ENCODE assay signal across 8 cellular contexts in the genomic region with DNA sequence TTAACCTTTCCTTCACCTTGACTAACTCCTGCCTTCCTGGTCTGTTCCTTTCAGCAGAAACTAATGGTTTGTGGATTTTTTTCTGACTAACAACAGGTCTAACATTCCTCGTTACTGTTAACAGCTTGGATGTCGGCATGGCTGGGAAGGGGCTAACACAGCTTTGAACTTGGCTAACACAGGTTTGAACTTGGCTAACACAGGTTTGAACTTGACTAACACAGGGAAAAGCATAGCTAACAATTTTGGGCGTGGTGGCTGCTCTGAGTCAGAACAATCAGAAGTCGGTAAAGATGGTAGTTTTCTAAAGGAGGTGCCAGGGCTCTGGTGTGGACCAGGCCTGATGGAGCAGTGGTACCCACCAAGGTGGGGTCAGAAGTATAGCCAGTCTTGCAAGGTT. TPM values are rescaled to one million over a fixed set of nuclear protein-coding genes. Genes with fewer than 3 reads are reported as not detected.
A peak's percentile ranks its signal among the peaks of the same experiment; 100 is the strongest.
DNase-seq lines count a peak whose midpoint lies in the region; ATAC-seq, FAIRE-seq and TF ChIP-seq lines count a peak whose summit lies in the region.

No MANE protein-coding gene starts in this region.

- H3K4me1 ChIP-seq in iPS-20b (ENCODE audit: insufficient read depth, low read length): peaks cover 17% of the 10 kb centered on the region

- peak in 1 of 2 donors; percentile 20 for ATAC-seq in activated naive CD4-positive, alpha-beta T cell treated with anti-CD3 and anti-CD28 coated beads, Interleukin-2, amount 50 U/mL, for 72 hours
- ATAC-seq in GM19328 (IDR thresholded peaks at IDR 0.05; ENCODE audit: unreplicated experiment): no peak

- no peaks in the 10 kb centered on the region for H3K9me3 ChIP-seq in iPS-20b (ENCODE audit: insufficient read depth, low read depth, low read length)

- no peak for FAIRE-seq in urothelium cell line (lab: Jason Lieb, UNC)

- no peaks in the 10 kb centered on the region for H3K27me3 ChIP-seq in iPS-20b (ENCODE audit: insufficient read depth, low read length)

- H3K9ac ChIP-seq in iPS-20b (ENCODE audit: low read depth, low read length): peak overlapping the region; percentile 91

- peak overlapping the region; percentile 96 to 99 for H3K27ac Mint-ChIP-seq in activated naive CD4-positive, alpha-beta T cell treated with anti-CD3 and anti-CD28 coated beads, Interleukin-2, amount 50 U/mL, for 72 hours

- H3K36me3 ChIP-seq in iPS-20b (ENCODE audit: insufficient read depth, low read depth, low read length): peaks cover 19% of the 10 kb centered on the region; the same call in 1 of the 2 replicates

- H3K4me3 ChIP-seq in iPS-20b (ENCODE audit: low read length): peak overlapping the region; percentile 86

- DNase-seq in stimulated activated CD4-positive, alpha-beta T cell treated with anti-CD3 and anti-CD28 coated beads, Interleukin-1b, Interleukin-23, amount 100 ng/mL, for 48 hours: peak; percentile 47
- no peak for DNase-seq in stimulated activated CD4-positive, alpha-beta T cell treated with anti-CD3 and anti-CD28 coated beads, Interleukin-2, amount 100 ng/mL, for 48 hours
- peak in 1 of 2 donors; percentile 43 for DNase-seq in activated naive CD4-positive, alpha-beta T cell treated with anti-CD3 and anti-CD28 coated beads, Interleukin-2, amount 50 U/mL, for 72 hours (ENCODE audit: low spot score in 2 of 2)
- DNase-seq in stimulated activated naive CD4-positive, alpha-beta T cell treated with Interleukin-2 at 50 U/mL for 16 hours (lab: John Stamatoyannopoulos, UW): peak; percentile 36
- DNase-seq in GM13976 (ENCODE audit: low spot score): no peak
- no peak for DNase-seq in urothelium cell line (ENCODE audit: low spot score)

- H3K36me3 Mint-ChIP-seq in activated naive CD4-positive, alpha-beta T cell treated with anti-CD3 and anti-CD28 coated beads, Interleukin-2, amount 50 U/mL, for 72 hours: peaks cover 24 to 53% of the 10 kb centered on the region in 2 donors

- TF ChIP-seq CTCF in GM13976 (IDR thresholded peaks at IDR 0.05; ENCODE audit: borderline replicate concordance, control extremely low read depth, extremely low read depth, insufficient read depth, missing control alignments): no peak

- no peaks in the 10 kb centered on the region for H3K9me3 Mint-ChIP-seq in activated naive CD4-positive, alpha-beta T cell treated with anti-CD3 and anti-CD28 coated beads, Interleukin-2, amount 50 U/mL, for 72 hours

- peak overlapping the region; percentile 94 for H3K27ac ChIP-seq in iPS-20b (ENCODE audit: low read length)

- in situ Hi-C loops in GM13976 (cut with MboI; ENCODE audit: low sequenced_read_pairs, unreplicated experiment): no loop called here

RNA-seq across cellular contexts. Expression of a gene that starts 16.1 kb away (rescaled TPM):
- 100 to 1,000 TPM in 1 of 2 donors, 10 to 100 TPM in 1; 11.4 to 138 TPM for total RNA-seq in activated naive CD4-positive, alpha-beta T cell treated with anti-CD3 and anti-CD28 coated beads, Interleukin-2, amount 50 U/mL, for 72 hours

RNA-seq across cellular contexts. Expression of a gene that starts 51.7 kb away (rescaled TPM):
- total RNA-seq in activated naive CD4-positive, alpha-beta T cell treated with anti-CD3 and anti-CD28 coated beads, Interleukin-2, amount 50 U/mL, for 72 hours: not detected

RNA-seq across cellular contexts. Expression of a gene that starts 55.7 kb away (rescaled TPM):
- total RNA-seq in activated naive CD4-positive, alpha-beta T cell treated with anti-CD3 and anti-CD28 coated beads, Interleukin-2, amount 50 U/mL, for 72 hours: not detected

Comparison
In these comparisons a context has a peak if more than half of its experiments do, and no peak if none do; other contexts are left out.
1. DNase-seq: peak in stimulated activated CD4-positive, alpha-beta T cell treated with anti-CD3 and anti-CD28 coated beads, Interleukin-1b, Interleukin-23, amount 100 ng/mL, for 48 hours (single experiment) and stimulated activated naive CD4-positive, alpha-beta T cell treated with Interleukin-2 at 50 U/mL for 16 hours (single experiment); none in stimulated activated CD4-positive, alpha-beta T cell treated with anti-CD3 and anti-CD28 coated beads, Interleukin-2, amount 100 ng/mL, for 48 hours (0 of 2), GM13976 (single experiment) and urothelium cell line (single experiment).